ENCODE assay signal across 1 cellular context in genomic region chr3:34229871-34230270, GRCh38.
TF ChIP-seq lines count a peak whose summit lies in the region.

No MANE protein-coding gene starts in this region.

TF ChIP-seq in K562, 482 proteins besides CTCF, POLR2A, EP300 and RAD21:
- TF ChIP-seq HOMEZ (CRISPR knock-in tag; IDR thresholded peaks at IDR 0.05) = no peak
- no peak for TF ChIP-seq NFE2 (IDR thresholded peaks at IDR 0.05; ENCODE audit: low read depth)
- TF ChIP-seq ZNF274 (IDR thresholded peaks at IDR 0.05; ENCODE audit: borderline replicate concordance, low read depth, low read length) = 0 out of 2 replicates have a peak, but pooled peaks have one; percentile 27
- peak; percentile 45 for TF ChIP-seq NFIC (IDR thresholded peaks at IDR 0.05)
- no peak for TF ChIP-seq BMI1 (IDR thresholded peaks at IDR 0.05; ENCODE audit: low read length)
- no peak for TF ChIP-seq ARHGAP35 (IDR thresholded peaks at IDR 0.05; ENCODE audit: partially characterized antibody)
